ENCODE assay signal across 15 cellular contexts in genomic region chr1:97632075-97632474, GRCh38.
DNase-seq lines count a peak whose midpoint lies in the region; ATAC-seq lines count a peak whose summit lies in the region.
"Had no signal": no experiment of that assay in that cellular context is flagged by ENCODE, and none has a peak within 500 bp of the region (broad histone marks: within the 10 kb centered on the region; RNA-seq: fewer than 3 reads in every experiment).

No MANE protein-coding gene starts in this region.

- H3K27me3 ChIP-seq in aorta (ENCODE audit: control insufficient read depth in 1 of 2, insufficient read depth in 2 of 2, low read length in 1 of 2) = no peaks in the 10 kb centered on the region

- ATAC-seq in aorta (ENCODE audit: low FRiP score) = no peak
- ATAC-seq: effector memory CD8-positive, alpha-beta T cell; stimulated activated naive CD8-positive, alpha-beta T cell treated with anti-CD3 and anti-CD28 coated beads, Interleukin-15, amount 100 ng/mL, for 72 hours had no signal

- no peaks in the 10 kb centered on the region for H3K4me1 ChIP-seq in aorta (ENCODE audit: control insufficient read depth in 1 of 2, insufficient read depth in 2 of 2, low read length in 2 of 2)

- H3K27ac ChIP-seq in aorta (ENCODE audit: low read depth in 1 of 2, low read length in 2 of 2) = no peak overlapping the region

- intact Hi-C loops in aorta (cut with DNase I) = no loop called here

- H3K4me3 ChIP-seq in aorta (ENCODE audit: low read length in 2 of 2) = no peak overlapping the region

- DNase-seq in HCEC 1CT (peak; percentile 41), NCI-H2227 treated with DMSO at 0.1 percent for 48 hours (lab: John Stamatoyannopoulos, UW) (peak; percentile 85), amniotic epithelial cell (ENCODE audit: low read depth) (peak; percentile 91), lung microvascular endothelial cell (ENCODE audit: low read depth in 2 of 2) (peak; percentile 37 to 93), midbrain (lab: John Stamatoyannopoulos, UW) (no peak), cerebellar nuclear complex (lab: John Stamatoyannopoulos, UW) (no peak), aorta (no peak)
- DNase-seq in activated CD4-positive, alpha-beta T cell treated with anti-CD3 and anti-CD28 coated beads, Interleukin-2, amount 50 U/mL, for 4 hours = no peak
- DNase-seq: activated CD4-positive, alpha-beta T cell treated with anti-CD3 and anti-CD28 coated beads, Interleukin-2, amount 50 U/mL, for 1 hour; activated naive CD4-positive, alpha-beta T cell treated with anti-CD3 and anti-CD28 coated beads, Interleukin-2, amount 50 U/mL, for 16 hours; effector memory CD8-positive, alpha-beta T cell; NCI-H146; stimulated activated CD4-positive, alpha-beta T cell treated with anti-CD3 and anti-CD28 coated beads, Interleukin-1b, Interleukin-23, amount 100 ng/mL, for 48 hours; stimulated activated naive CD8-positive, alpha-beta T cell treated with anti-CD3 and anti-CD28 coated beads, Interleukin-15, amount 100 ng/mL, for 72 hours; SW 1271 had no signal

- H3K9me3 ChIP-seq in aorta (ENCODE audit: control insufficient read depth, low read length) = peaks cover 2% of the 10 kb centered on the region

- WGBS in aorta, 2 donors = 12 to 20% methylated on average over 4 of the region's 4 CpGs

- no peaks in the 10 kb centered on the region for H3K36me3 ChIP-seq in aorta (ENCODE audit: control insufficient read depth in 1 of 2, insufficient read depth in 2 of 2, low read length in 1 of 2)

Comparison
In these comparisons a context has a peak if more than half of its experiments do, and no peak if none do; other contexts are left out.
1. DNase-seq: peak in HCEC 1CT (single experiment), NCI-H2227 treated with DMSO at 0.1 percent for 48 hours (single experiment), amniotic epithelial cell (single experiment) and lung microvascular endothelial cell (2 of 2); none in midbrain (single experiment), activated CD4-positive, alpha-beta T cell treated with anti-CD3 and anti-CD28 coated beads, Interleukin-2, amount 50 U/mL, for 4 hours (0 of 2), cerebellar nuclear complex (0 of 2) and aorta (0 of 2).